Comparison of ENCODE assay signal across 21 cellular contexts in genomic region chr13:45385320-45385719, GRCh38. TPM values are rescaled to one million over a fixed set of nuclear protein-coding genes. Genes with fewer than 3 reads are reported as not detected.
DNase-seq lines count a peak whose midpoint lies in the region; ATAC-seq, FAIRE-seq and TF ChIP-seq lines count a peak whose summit lies in the region.
"Had no signal": no experiment of that assay in that cellular context is flagged by ENCODE, and none has a peak within 500 bp of the region (broad histone marks: within the 10 kb centered on the region; RNA-seq: fewer than 3 reads in every experiment).

No MANE protein-coding gene starts in this region.

- TSS peak; percentile 22 for BruUV-seq in GM12878 (replicated peaks; lab: Mats Ljungman, UMichigan)

- WGBS in GM12878 (ENCODE audit: insufficient coverage, insufficient replicate concordance, low lambda C conversion rate, missing lambda C conversion rate): 99% methylated on average over 5 of the region's 5 CpGs
- WGBS in heart left ventricle, 4 donors: 70 to 86% (median 79%) methylated on average over 5 of the region's 5 CpGs

- TF ChIP-seq EP300 in GM12878 (IDR thresholded peaks at IDR 0.05; ENCODE audit: borderline replicate concordance in 1 of 2, control insufficient read depth in 1 of 2, low read depth in 2 of 2, low read length in 2 of 2): no peak

- TF ChIP-seq POLR2A in GM12878 (IDR thresholded peaks at IDR 0.05; ENCODE audit: low read depth, low read length) (no peak), heart left ventricle (IDR thresholded peaks at IDR 0.05) (no peak)

- no peak overlapping the region for H2AFZ ChIP-seq in GM12878 (ENCODE audit: control insufficient read depth, low read depth, low read length)
- H2AFZ ChIP-seq: GM23248 had no signal

- FAIRE-seq in GM12878 (lab: Jason Lieb, UNC): no peak
- FAIRE-seq: A549, D721Med, G401.6, GM12892, GM19239, H54 had no signal

- ATAC-seq in GM12878 (no peak), heart left ventricle (peak; percentile 69 to 79 (median 75)), GM19463 (IDR thresholded peaks at IDR 0.05; ENCODE audit: unreplicated experiment) (no peak)
- ATAC-seq: A549; CD8-positive, alpha-beta T cell had no signal

- no peaks in the 10 kb centered on the region for H3K79me2 ChIP-seq in GM12878 (ENCODE audit: control insufficient read depth, insufficient read depth, low read length)

- H3K4me1 ChIP-seq in GM12878 (ENCODE audit: control insufficient read depth, insufficient read depth, low read length) (no peaks in the 10 kb centered on the region), heart left ventricle (peaks cover 0 to 22% (median 3%) of the 10 kb centered on the region in 12 donors), right atrium auricular region (no peaks in the 10 kb centered on the region), skeletal muscle tissue (ENCODE audit: control insufficient read depth in 3 of 3, insufficient read depth in 3 of 3, low read length in 3 of 3) (peaks cover 2 to 6% (median 4%) of the 10 kb centered on the region in 3 donors)
- H3K4me1 ChIP-seq: A549, BE2C had no signal

- TF ChIP-seq RAD21 in GM12878 (IDR thresholded peaks at IDR 0.05; ENCODE audit: insufficient read depth, low read depth, low read length): no peak

- TF ChIP-seq CTCF in GM12878 (IDR thresholded peaks at IDR 0.05 in 2 of 3, conservative IDR thresholded peaks at IDR 0.05 in 1 of 3; ENCODE audit: control insufficient read depth in 2 of 3, extremely low read depth in 1 of 3, insufficient read depth in 1 of 3, low read depth in 3 of 3, low read length in 3 of 3) (no peak), heart left ventricle (IDR thresholded peaks at IDR 0.05) (no peak), right atrium auricular region (IDR thresholded peaks at IDR 0.05) (no peak)

- CTCF ChIA-PET in GM12878 (lab: Yijun Ruan, JAX): interaction anchor here (1.0 to 2.0 kb wide), 3 partner anchors 9 to 14 kb away, joined by 5 to 7 read pairs (median 6); no protein-coding TSS in a partner anchor

- RAD21 ChIA-PET in GM12878 (lab: Charles Lee; ENCODE audit: unreplicated experiment): no interaction called here

- no peak overlapping the region for H3K9ac ChIP-seq in GM12878 (ENCODE audit: control insufficient read depth, insufficient read depth, low read length)
- no peak overlapping the region for H3K9ac ChIP-seq in skeletal muscle tissue (ENCODE audit: low read depth in 1 of 3, low read length in 3 of 3)
- H3K9ac ChIP-seq: GM23248 had no signal

- no peaks in the 10 kb centered on the region for H3K27me3 ChIP-seq in GM12878 (replicated peaks in 1 of 2; ENCODE audit: control insufficient read depth in 2 of 2, insufficient read depth in 2 of 2, low read length in 1 of 2)
- no peaks in the 10 kb centered on the region for H3K27me3 ChIP-seq in heart left ventricle
- H3K27me3 ChIP-seq in right atrium auricular region: no peaks in the 10 kb centered on the region
- H3K27me3 ChIP-seq in skeletal muscle tissue (ENCODE audit: control insufficient read depth in 3 of 3, insufficient read depth in 3 of 3, low read length in 3 of 3): no peaks in the 10 kb centered on the region
- H3K27me3 ChIP-seq: BE2C had no signal

- H3K36me3 ChIP-seq in GM12878 (ENCODE audit: control insufficient read depth in 2 of 2, insufficient read depth in 2 of 2, low read length in 1 of 2) (no peaks in the 10 kb centered on the region), heart left ventricle (peaks cover 0 to 40% (median 3%) of the 10 kb centered on the region in 9 donors), right atrium auricular region (peaks cover 7% of the 10 kb centered on the region), skeletal muscle tissue (ENCODE audit: control insufficient read depth in 3 of 3, insufficient read depth in 3 of 3, low read length in 3 of 3) (peaks cover 3 to 14% (median 4%) of the 10 kb centered on the region in 3 donors)
- H3K36me3 ChIP-seq: BE2C had no signal

- DNase-seq in GM12878 (ENCODE audit: low read depth, low spot score) (no peak), heart left ventricle (no peak), right atrium auricular region (ENCODE audit: low spot score) (no peak), HPDE6-E6E7 (ENCODE audit: extremely low spot score) (no peak), HuH-7 (ENCODE audit: low spot score) (no peak)
- DNase-seq: BE2C; CD8-positive, alpha-beta T cell; COR-L47; DMS153; DMS79 treated with DMSO at 0.1 percent for 48 hours; EL; GM23248 had no signal

- H3K27ac ChIP-seq in GM12878 (ENCODE audit: control insufficient read depth, insufficient read depth) (no peak overlapping the region), heart left ventricle (peak overlapping the region in 10 of 12 donors; percentile 29 to 69 (median 51)), right atrium auricular region (peak overlapping the region; percentile 45 to 53), skeletal muscle tissue (ENCODE audit: low read depth, low read length) (peak overlapping the region; percentile 58)
- H3K27ac ChIP-seq: A549, GM23248, HL-60 had no signal

- SMC1A ChIA-PET in GM12878 (lab: Charles Lee; ENCODE audit: uncharacterized antibody, unreplicated experiment): interaction anchor here (1.2 kb wide), 1 partner anchor 19 kb away, joined by 4 read pairs; no protein-coding TSS in a partner anchor

- H3K4me3 ChIP-seq in GM12878 (no peak overlapping the region), heart left ventricle (no peak overlapping the region), right atrium auricular region (no peak overlapping the region), skeletal muscle tissue (ENCODE audit: low read length in 3 of 3) (no peak overlapping the region)
- H3K4me3 ChIP-seq: A549, GM23248 had no signal

- no peaks in the 10 kb centered on the region for H3K9me3 ChIP-seq in GM12878 (replicated peaks; ENCODE audit: control insufficient read depth, insufficient read depth, low read length)
- H3K9me3 ChIP-seq in heart left ventricle: no peaks in the 10 kb centered on the region
- H3K9me3 ChIP-seq in right atrium auricular region: no peaks in the 10 kb centered on the region
- no peaks in the 10 kb centered on the region for H3K9me3 ChIP-seq in skeletal muscle tissue (ENCODE audit: control insufficient read depth in 3 of 3, low read length in 3 of 3)
- H3K9me3 ChIP-seq: A549, BE2C had no signal

- H4K20me1 ChIP-seq in GM12878 (ENCODE audit: control insufficient read depth, insufficient read depth): no peaks in the 10 kb centered on the region

- no peak overlapping the region for H3K4me2 ChIP-seq in GM12878 (ENCODE audit: control insufficient read depth, insufficient read depth)
- H3K4me2 ChIP-seq: A549 had no signal

- in situ Hi-C loops in GM12878 (cut with MboI): no loop called here

- intact Hi-C loops in GM12878 (cut with micrococcal nuclease; ENCODE audit: unreplicated experiment): no loop called here
- intact Hi-C loops in heart left ventricle (cut with DNase I): no loop called here

- POLR2A ChIA-PET in GM12878 (lab: Charles Lee): no interaction called here

TF ChIP-seq in GM12878, 131 proteins besides CTCF, POLR2A, EP300 and RAD21 (continues in another document):
- TF ChIP-seq CBX5 (IDR thresholded peaks at IDR 0.05; ENCODE audit: low read depth) (no peak), BCL11A (IDR thresholded peaks at IDR 0.05; ENCODE audit: low read depth, low read length) (no peak), SMAD5 (IDR thresholded peaks at IDR 0.05; ENCODE audit: low read depth) (no peak), TAF1 (IDR thresholded peaks at IDR 0.05; ENCODE audit: borderline replicate concordance, low read depth, low read length) (no peak)

RNA-seq across cellular contexts. Expression of gene SLC25A30, which starts 32.9 kb away (rescaled TPM):
- 12.4 and 13.2 TPM in 2 replicates for total RNA-seq in GM12878 (2013; cell fraction: nucleolus; rRNA removed)
- total RNA-seq in GM12878 (2014; rRNA removed): 4.7 and 5.0 TPM in 2 replicates
- 8.8 and 9.1 TPM in 2 replicates for total RNA-seq in GM12878 (2014; rRNA removed; fragmentation: Illumina TruSeq; extraction: Trizol)
- 13.5 and 18.0 TPM in 2 replicates for total RNA-seq in GM12878 (2021)
- polyA plus RNA-seq in GM12878 (2011; ENCODE audit: low read depth): 3.0 TPM
- 16.0 and 19.9 TPM in 2 replicates for polyA plus RNA-seq in GM12878 (2011; rRNA removed)
- 12.0 and 13.4 TPM in 2 replicates for polyA plus RNA-seq in GM12878 (2011; cell fraction: cytosol; rRNA removed)
- 7.7 and 8.7 TPM in 2 replicates for polyA plus RNA-seq in GM12878 (2011; cell fraction: nucleus; rRNA removed)
- 5.0 and 6.8 TPM in 2 replicates for polyA plus RNA-seq in GM12878 (2012)
- polyA plus RNA-seq in GM12878 (2014; fragmentation: Illumina TruSeq; extraction: Trizol): 16.7 and 22.7 TPM in 2 replicates
- polyA plus RNA-seq in GM12878 (2014; fragmentation: Nextera tagmentation; extraction: Ambion mirVana): 1 to 10 TPM; 2.4 to 2.7 TPM
- 11.8 and 13.7 TPM in 2 replicates for polyA plus RNA-seq in GM12878 (2014; rRNA removed)
- 1 to 10 TPM; 6.6 to 9.0 TPM for polyA plus RNA-seq in GM12878 (2016; fragmentation: Nextera tagmentation; extraction: Ambion mirVana)
- polyA minus RNA-seq in GM12878 (2011; rRNA and poly(A)+ RNA removed): 16.9 and 28.3 TPM in 2 replicates
- polyA minus RNA-seq in GM12878 (2011; cell fraction: cytosol; rRNA and poly(A)+ RNA removed): 9.8 and 13.9 TPM in 2 replicates
- 4.7 and 7.7 TPM in 2 replicates for polyA minus RNA-seq in GM12878 (2011; cell fraction: nucleus; rRNA and poly(A)+ RNA removed)
- 100 to 1,000 TPM in 6 of 9 donors, 10 to 100 TPM in 3; 56.9 to 208 (median 128) TPM for total RNA-seq in heart left ventricle
- 10 to 100 TPM; 27.9 to 51.6 TPM for polyA plus RNA-seq in heart left ventricle
- total RNA-seq in right atrium auricular region: 10 to 100 TPM; 32.6 to 38.4 TPM
- total RNA-seq in skeletal muscle tissue: 12.5 TPM

RNA-seq across cellular contexts. Expression of gene TPT1, which starts 44.3 kb away (rescaled TPM):
- total RNA-seq in GM12878 (2013; cell fraction: nucleolus; rRNA removed): 320 TPM in 2 replicates
- total RNA-seq in GM12878 (2014; rRNA removed) (1,281 and 1,473 TPM in 2 replicates), GM12878 (2014; rRNA removed; fragmentation: Illumina TruSeq; extraction: Trizol) (4,303 and 4,333 TPM in 2 replicates), GM12878 (2021) (2,627 and 2,734 TPM in 2 replicates), heart left ventricle (1,000 to 10,000 TPM; 1,738 to 4,300 (median 3,888) TPM), right atrium auricular region (1,000 to 10,000 TPM; 2,150 to 2,159 TPM), skeletal muscle tissue (4,283 TPM)
- 5,474 TPM for polyA plus RNA-seq in GM12878 (2011; ENCODE audit: low read depth)
- polyA plus RNA-seq in GM12878 (2011; rRNA removed) (4,809 and 7,603 TPM in 2 replicates), GM12878 (2014; fragmentation: Illumina TruSeq; extraction: Trizol) (5,925 and 6,580 TPM in 2 replicates), GM12878 (2014; fragmentation: Nextera tagmentation; extraction: Ambion mirVana) (1,000 to 10,000 TPM; 1,130 to 2,045 TPM), GM12878 (2014; rRNA removed) (3,217 and 4,056 TPM in 2 replicates), GM12878 (2016; fragmentation: Nextera tagmentation; extraction: Ambion mirVana) (1,000 to 10,000 TPM; 1,038 to 1,104 TPM), heart left ventricle (1,000 to 10,000 TPM; 6,619 to 7,117 TPM)
- 1,726 and 1,821 TPM in 2 replicates for polyA plus RNA-seq in GM12878 (2011; cell fraction: cytosol; rRNA removed)
- polyA plus RNA-seq in GM12878 (2011; cell fraction: nucleus; rRNA removed): 609 and 739 TPM in 2 replicates
- 5,531 and 6,124 TPM in 2 replicates for polyA plus RNA-seq in GM12878 (2012)
- polyA minus RNA-seq in GM12878 (2011; rRNA and poly(A)+ RNA removed): 908 and 1,248 TPM in 2 replicates
- polyA minus RNA-seq in GM12878 (2011; cell fraction: cytosol; rRNA and poly(A)+ RNA removed): 467 and 491 TPM in 2 replicates
- polyA minus RNA-seq in GM12878 (2011; cell fraction: nucleus; rRNA and poly(A)+ RNA removed): 161 and 255 TPM in 2 replicates

Comparison
In these comparisons a context has a peak if more than half of its experiments do, and no peak if none do; other contexts are left out.
1. ATAC-seq: peak in heart left ventricle (4 of 4); none in GM12878 (single experiment) and GM19463 (single experiment).